ENCODE assay signal across 1 cellular context in genomic region chr21:31557421-31557955, GRCh38.
A peak's percentile ranks its signal among the peaks of the same experiment; 100 is the strongest.
TF ChIP-seq lines count a peak whose summit lies in the region.

No MANE protein-coding gene starts in this region.

TF ChIP-seq in HEK293, 187 proteins besides CTCF, POLR2A, EP300 and RAD21 (continued from another document and continues in another):
- TF ChIP-seq ZNF350 (tag by site-specific recombination; IDR thresholded peaks at IDR 0.05) (no peak), ZNF529 (tag by site-specific recombination; IDR thresholded peaks at IDR 0.05; ENCODE audit: insufficient replicate concordance) (no peak), TSHZ1 (tag by site-specific recombination; IDR thresholded peaks at IDR 0.05; ENCODE audit: borderline replicate concordance) (peak; percentile 15; the same call in 1 of the 2 replicates), ZNF140 (tag by site-specific recombination; IDR thresholded peaks at IDR 0.05) (no peak), ELK4 (IDR thresholded peaks at IDR 0.05; ENCODE audit: borderline replicate concordance, low read depth, low read length) (no peak), ZIC2 (tag by site-specific recombination; IDR thresholded peaks at IDR 0.05) (peak; percentile 72), ZNF596 (tag by site-specific recombination; IDR thresholded peaks at IDR 0.05) (no peak), ZNF629 (tag by site-specific recombination; IDR thresholded peaks at IDR 0.05) (peak; percentile 39; the same call in 1 of the 2 replicates), SP3 (tag by site-specific recombination; IDR thresholded peaks at IDR 0.05) (peak; percentile 32; the same call in 1 of the 2 replicates), KLF8 (tag by site-specific recombination; IDR thresholded peaks at IDR 0.05) (peak; percentile 41), ZNF449 (tag by site-specific recombination; IDR thresholded peaks at IDR 0.05) (0 out of 2 replicates have a peak, but pooled peaks have one; percentile 15), INSM2 (tag by site-specific recombination; IDR thresholded peaks at IDR 0.05) (peak; percentile 27; the same call in 1 of the 2 replicates), ZXDB (tag by site-specific recombination; IDR thresholded peaks at IDR 0.05) (peak; percentile 45; the same call in 1 of the 2 replicates), ZNF76 (tag by site-specific recombination; IDR thresholded peaks at IDR 0.05; ENCODE audit: borderline replicate concordance, low read depth) (no peak), ZNF580 (tag by site-specific recombination; IDR thresholded peaks at IDR 0.05) (peak; percentile 94), GFI1B (tag by site-specific recombination; IDR thresholded peaks at IDR 0.05) (peak; percentile 13; the same call in 1 of the 2 replicates), ZNF184 (tag by site-specific recombination; IDR thresholded peaks at IDR 0.05) (peak; percentile 19; the same call in 1 of the 2 replicates), ZNF600 (tag by site-specific recombination; IDR thresholded peaks at IDR 0.05) (peak; percentile 93), ZNF561 (tag by site-specific recombination; IDR thresholded peaks at IDR 0.05; ENCODE audit: borderline replicate concordance) (0 out of 2 replicates have a peak, but pooled peaks have one; percentile 11), PBX3 (CRISPR knock-in tag; IDR thresholded peaks at IDR 0.05) (peak; percentile 66; the same call in 1 of the 2 replicates), KLF9 (tag by site-specific recombination; IDR thresholded peaks at IDR 0.05; ENCODE audit: low read depth) (peak; percentile 37; the same call in 1 of the 2 replicates), KLF10 (tag by site-specific recombination; IDR thresholded peaks at IDR 0.05) (peak; percentile 46; the same call in 1 of the 2 replicates), SP7 (tag by site-specific recombination; IDR thresholded peaks at IDR 0.05) (peak; percentile 52; the same call in 1 of the 2 replicates), SP2 (tag by site-specific recombination; IDR thresholded peaks at IDR 0.05) (peak; percentile 28), REPIN1 (tag by site-specific recombination; IDR thresholded peaks at IDR 0.05; ENCODE audit: low read depth) (no peak), BCL11A (tag by site-specific recombination; IDR thresholded peaks at IDR 0.05; ENCODE audit: low read depth) (peak; percentile 59; the same call in 1 of the 2 replicates), ZNF513 (tag by site-specific recombination; IDR thresholded peaks at IDR 0.05) (no peak), WT1 (tag by site-specific recombination; IDR thresholded peaks at IDR 0.05) (peak; percentile 54), ZNF121 (tag by site-specific recombination; IDR thresholded peaks at IDR 0.05) (peak; percentile 78), ZBTB44 (tag by site-specific recombination; IDR thresholded peaks at IDR 0.05) (peak; percentile 28; the same call in 1 of the 2 replicates), ZSCAN5A (tag by site-specific recombination; IDR thresholded peaks at IDR 0.05) (peak; percentile 65; the same call in 1 of the 2 replicates), ZNF768 (tag by site-specific recombination; IDR thresholded peaks at IDR 0.05) (no peak), ZNF2 (tag by site-specific recombination; IDR thresholded peaks at IDR 0.05) (peak; percentile 63; the same call in 1 of the 2 replicates), ZBTB10 (tag by site-specific recombination; IDR thresholded peaks at IDR 0.05) (peak; percentile 38; the same call in 1 of the 2 replicates), GLIS2 (tag by site-specific recombination; IDR thresholded peaks at IDR 0.05) (peak; percentile 87), PRDM10 (tag by site-specific recombination; IDR thresholded peaks at IDR 0.05) (no peak)
